Comparison of ENCODE assay signal across 9 cellular contexts in genomic region chr15:51775967-51776816, GRCh38. TPM values are rescaled to one million over a fixed set of nuclear protein-coding genes. Genes with fewer than 3 reads are reported as not detected.
DNase-seq lines count a peak whose midpoint lies in the region; ATAC-seq, FAIRE-seq and TF ChIP-seq lines count a peak whose summit lies in the region.
"Had no signal": no experiment of that assay in that cellular context is flagged by ENCODE, and none has a peak within 500 bp of the region (broad histone marks: within the 10 kb centered on the region; RNA-seq: fewer than 3 reads in every experiment).

No MANE protein-coding gene starts in this region.

- ATAC-seq in GM19455 (IDR thresholded peaks at IDR 0.05; ENCODE audit: unreplicated experiment) (peak; percentile 79), upper lobe of left lung (ENCODE audit: low FRiP score in 2 of 2) (peak; percentile 86 to 94), HG03571 (IDR thresholded peaks at IDR 0.05; ENCODE audit: unreplicated experiment) (no peak)

- CTCF ChIA-PET in endothelial cell of umbilical vein (lab: Charles Lee) = interaction anchor here (0.6 to 10.1 kb wide), 78 partner anchors 9 to 959 kb away, joined by 3 to 942 read pairs (median 6); partner anchors contain the start of genes DMXL2, LYSMD2 and SCG3

- WGBS in upper lobe of left lung, 2 donors = 55 to 56% methylated on average over 11 of the region's 11 CpGs

- no peak overlapping the region for H3K27ac Mint-ChIP-seq in activated CD4-positive, alpha-beta T cell treated with anti-CD3 and anti-CD28 coated beads, Interleukin-2, amount 10 ng/mL, durations not matched to agents 24 days and 14 days

- H3K9me3 Mint-ChIP-seq in activated CD4-positive, alpha-beta T cell treated with anti-CD3 and anti-CD28 coated beads, Interleukin-2, amount 10 ng/mL, durations not matched to agents 24 days and 14 days = no peaks in the 10 kb centered on the region

- H3K27ac ChIP-seq in endothelial cell of umbilical vein (ENCODE audit: insufficient read depth, low read depth, low read length) (no peak overlapping the region), upper lobe of left lung (no peak overlapping the region)
- H3K27ac ChIP-seq: SK-N-MC had no signal

- H4K20me1 ChIP-seq in endothelial cell of umbilical vein (replicated peaks; ENCODE audit: control insufficient read depth, extremely low read depth, insufficient read depth, low read length) = no peaks in the 10 kb centered on the region

- peak; percentile 76 for FAIRE-seq in endothelial cell of umbilical vein (lab: Jason Lieb, UNC)

- dilution Hi-C loops in endothelial cell of umbilical vein (cut with MboI; ENCODE audit: extremely low pct_ligation_motif_present, low sequenced_read_pairs) = no loop called here

- POLR2A ChIA-PET in endothelial cell of umbilical vein (lab: Charles Lee) = interaction anchor here (0.6 kb wide), 1 partner anchor 138 kb away, joined by 4 read pairs; no protein-coding TSS in a partner anchor

- H2AFZ ChIP-seq in endothelial cell of umbilical vein (ENCODE audit: low read depth, low read length) = peak overlapping the region; percentile 27

- no TSS peak for BruUV-seq in endothelial cell of umbilical vein (replicated peaks; lab: Mats Ljungman, UMichigan)

- H3K4me1 ChIP-seq in endothelial cell of umbilical vein (ENCODE audit: control insufficient read depth, extremely low read depth, insufficient read depth, low read length) = no peaks in the 10 kb centered on the region
- H3K4me1 ChIP-seq in upper lobe of left lung = peaks cover 0 to 14% (median 0%) of the 10 kb centered on the region in 4 donors

- intact Hi-C loops in activated CD4-positive, alpha-beta T cell treated with anti-CD3 and anti-CD28 coated beads, Interleukin-2, amount 10 ng/mL, durations not matched to agents 24 days and 14 days (cut with micrococcal nuclease) = loop anchor here (5.0 kb wide), 1 partner anchor 39 kb away; the partner anchor contains the start of gene LYSMD2
- intact Hi-C loops in endothelial cell of umbilical vein (cut with micrococcal nuclease) = loop anchor here (1.0 to 5.0 kb wide), 6 partner anchors 25 to 237 kb away; partner anchors contain the start of genes LYSMD2 and TMOD2

- H3K27me3 ChIP-seq in endothelial cell of umbilical vein (ENCODE audit: control insufficient read depth in 2 of 2, insufficient read depth in 2 of 2, low read length in 2 of 2) = peaks cover 0 to 4% of the 10 kb centered on the region in 2 experiments
- H3K27me3 ChIP-seq in upper lobe of left lung = no peaks in the 10 kb centered on the region

- no peak overlapping the region for H3K4me3 ChIP-seq in endothelial cell of umbilical vein (replicated peaks in 1 of 3; ENCODE audit: insufficient read depth in 1 of 3, low read depth in 1 of 3, low read length in 3 of 3)
- no peak overlapping the region for H3K4me3 ChIP-seq in upper lobe of left lung
- H3K4me3 ChIP-seq: SK-N-MC had no signal

- H3K27me3 Mint-ChIP-seq in activated CD4-positive, alpha-beta T cell treated with anti-CD3 and anti-CD28 coated beads, Interleukin-2, amount 10 ng/mL, durations not matched to agents 24 days and 14 days = no peaks in the 10 kb centered on the region

- peaks cover 3% of the 10 kb centered on the region for H3K36me3 Mint-ChIP-seq in activated CD4-positive, alpha-beta T cell treated with anti-CD3 and anti-CD28 coated beads, Interleukin-2, amount 10 ng/mL, durations not matched to agents 24 days and 14 days (ENCODE audit: low read depth)

- H3K4me2 ChIP-seq in endothelial cell of umbilical vein (ENCODE audit: insufficient read depth, low read length) = no peak overlapping the region

- TF ChIP-seq POLR2A in endothelial cell of umbilical vein (IDR thresholded peaks at IDR 0.05; ENCODE audit: low read depth, low read length) = no peak
- no peak for TF ChIP-seq POLR2A in upper lobe of left lung (IDR thresholded peaks at IDR 0.05)

- no peaks in the 10 kb centered on the region for H3K36me3 ChIP-seq in endothelial cell of umbilical vein (ENCODE audit: control insufficient read depth in 2 of 2, extremely low read depth in 1 of 2, insufficient read depth in 2 of 2, low read length in 2 of 2)
- peaks cover 0 to 19% (median 0%) of the 10 kb centered on the region in 4 donors for H3K36me3 ChIP-seq in upper lobe of left lung

- no peaks in the 10 kb centered on the region for H3K79me2 ChIP-seq in endothelial cell of umbilical vein (ENCODE audit: control insufficient read depth, insufficient read depth, low read length)

- TF ChIP-seq CTCF in endothelial cell of umbilical vein (IDR thresholded peaks at IDR 0.05; ENCODE audit: extremely low read depth in 1 of 2, insufficient read depth in 1 of 2, low read depth in 1 of 2, low read length in 2 of 2) = peak; percentile 78
- TF ChIP-seq CTCF in upper lobe of left lung (IDR thresholded peaks at IDR 0.05) = peak; percentile 61 to 84 (median 78)

- no peak for TF ChIP-seq EP300 in upper lobe of left lung (IDR thresholded peaks at IDR 0.05)

- H3K9me3 ChIP-seq in endothelial cell of umbilical vein (replicated peaks; ENCODE audit: control insufficient read depth, insufficient read depth, low read length) = no peaks in the 10 kb centered on the region
- no peaks in the 10 kb centered on the region for H3K9me3 ChIP-seq in upper lobe of left lung

- DNase-seq in COLO668 (lab: John Stamatoyannopoulos, UW; ENCODE audit: unreplicated experiment) (peak; percentile 28), NCI-H2196 (lab: John Stamatoyannopoulos, UW; ENCODE audit: unreplicated experiment) (peak; percentile 38), endothelial cell of umbilical vein (ENCODE audit: low read depth, low spot score) (peak; percentile 65), myocyte (ENCODE audit: low read depth) (peak; percentile 45), upper lobe of left lung (peak in 1 of 2 donors; percentile 42)
- DNase-seq in activated CD4-positive, alpha-beta T cell treated with anti-CD3 and anti-CD28 coated beads, Interleukin-2, amount 10 ng/mL, durations not matched to agents 24 days and 14 days = peak; percentile 85

- no peak overlapping the region for H3K9ac ChIP-seq in endothelial cell of umbilical vein (replicated peaks; ENCODE audit: extremely low read depth, insufficient read depth, low read length)

- no peaks in the 10 kb centered on the region for H3K9me1 ChIP-seq in endothelial cell of umbilical vein (replicated peaks; ENCODE audit: control insufficient read depth, extremely low read depth, insufficient read depth, low read length)

- peaks cover 4% of the 10 kb centered on the region for H3K4me1 Mint-ChIP-seq in activated CD4-positive, alpha-beta T cell treated with anti-CD3 and anti-CD28 coated beads, Interleukin-2, amount 10 ng/mL, durations not matched to agents 24 days and 14 days

- H3K4me3 Mint-ChIP-seq in activated CD4-positive, alpha-beta T cell treated with anti-CD3 and anti-CD28 coated beads, Interleukin-2, amount 10 ng/mL, durations not matched to agents 24 days and 14 days = no peak overlapping the region

TF ChIP-seq in endothelial cell of umbilical vein, 7 proteins besides CTCF, POLR2A, EP300 and RAD21 (continues in another document):
- TF ChIP-seq MAX (IDR thresholded peaks at IDR 0.05; ENCODE audit: insufficient read depth, insufficient read length) = no peak
- TF ChIP-seq MYC (IDR thresholded peaks at IDR 0.05; ENCODE audit: low read depth, low read length) = no peak

RNA-seq across cellular contexts. Expression of gene TMOD2, which starts 24.8 kb away (rescaled TPM):
- total RNA-seq in activated CD4-positive, alpha-beta T cell treated with anti-CD3 and anti-CD28 coated beads, Interleukin-2, amount 10 ng/mL, durations not matched to agents 24 days and 14 days = 4.0 and 4.6 TPM in 2 replicates
- total RNA-seq in endothelial cell of umbilical vein = 2.5 and 2.7 TPM in 2 replicates
- polyA plus RNA-seq in endothelial cell of umbilical vein = 0.32 and 0.46 TPM in 2 replicates
- 0.34 and 0.41 TPM in 2 replicates for polyA plus RNA-seq in endothelial cell of umbilical vein (2011; cell fraction: cytosol; rRNA removed)
- 1.0 and 1.1 TPM in 2 replicates for polyA plus RNA-seq in endothelial cell of umbilical vein (2011; cell fraction: nucleus; rRNA removed)
- 1.4 and 2.1 TPM in 2 replicates for polyA plus RNA-seq in endothelial cell of umbilical vein (2012)
- 0.87 and 1.1 TPM in 2 replicates for polyA minus RNA-seq in endothelial cell of umbilical vein
- polyA minus RNA-seq in endothelial cell of umbilical vein (2011; cell fraction: cytosol; rRNA and poly(A)+ RNA removed) = not detected
- 0.87 and 1.2 TPM in 2 replicates for polyA minus RNA-seq in endothelial cell of umbilical vein (2011; cell fraction: nucleus; rRNA and poly(A)+ RNA removed)
- 2.4 and 2.5 TPM in 2 replicates for total RNA-seq in myocyte
- polyA plus RNA-seq in myocyte (2012) = 0.93 TPM
- total RNA-seq in upper lobe of left lung = 10 to 100 TPM in 3 of 6 donors, 1 to 10 TPM in 3; 5.6 to 13.8 (median 10.9) TPM

RNA-seq across cellular contexts. Expression of gene LYSMD2, which starts 38.7 kb away (rescaled TPM):
- total RNA-seq in activated CD4-positive, alpha-beta T cell treated with anti-CD3 and anti-CD28 coated beads, Interleukin-2, amount 10 ng/mL, durations not matched to agents 24 days and 14 days = 15.4 and 15.5 TPM in 2 replicates
- total RNA-seq in endothelial cell of umbilical vein (8.0 and 8.2 TPM in 2 replicates), myocyte (4.6 and 6.2 TPM in 2 replicates), upper lobe of left lung (10 to 100 TPM; 13.4 to 22.8 (median 17.9) TPM)
- polyA plus RNA-seq in endothelial cell of umbilical vein = 4.3 and 6.2 TPM in 2 replicates
- polyA plus RNA-seq in endothelial cell of umbilical vein (2011; cell fraction: cytosol; rRNA removed) = 8.7 and 9.0 TPM in 2 replicates
- polyA plus RNA-seq in endothelial cell of umbilical vein (2011; cell fraction: nucleus; rRNA removed) = 3.7 and 3.8 TPM in 2 replicates
- 5.3 and 7.8 TPM in 2 replicates for polyA plus RNA-seq in endothelial cell of umbilical vein (2012)
- 1.0 and 1.2 TPM in 2 replicates for polyA minus RNA-seq in endothelial cell of umbilical vein
- polyA minus RNA-seq in endothelial cell of umbilical vein (2011; cell fraction: cytosol; rRNA and poly(A)+ RNA removed) = 5.6 TPM
- 1.3 and 1.5 TPM in 2 replicates for polyA minus RNA-seq in endothelial cell of umbilical vein (2011; cell fraction: nucleus; rRNA and poly(A)+ RNA removed)
- 0.86 TPM for polyA plus RNA-seq in myocyte (2012)

RNA-seq across cellular contexts. Expression of gene TMOD3, which starts 53.3 kb away (rescaled TPM):
- total RNA-seq in activated CD4-positive, alpha-beta T cell treated with anti-CD3 and anti-CD28 coated beads, Interleukin-2, amount 10 ng/mL, durations not matched to agents 24 days and 14 days = 60.8 and 66.6 TPM in 2 replicates
- 63.7 and 64.3 TPM in 2 replicates for total RNA-seq in endothelial cell of umbilical vein
- 7.6 and 10.4 TPM in 2 replicates for polyA plus RNA-seq in endothelial cell of umbilical vein
- 11.2 and 12.1 TPM in 2 replicates for polyA plus RNA-seq in endothelial cell of umbilical vein (2011; cell fraction: cytosol; rRNA removed)
- polyA plus RNA-seq in endothelial cell of umbilical vein (2011; cell fraction: nucleus; rRNA removed) = 11.2 and 15.0 TPM in 2 replicates
- 23.2 and 28.8 TPM in 2 replicates for polyA plus RNA-seq in endothelial cell of umbilical vein (2012)
- polyA minus RNA-seq in endothelial cell of umbilical vein = 24.7 and 41.7 TPM in 2 replicates
- 17.8 TPM for polyA minus RNA-seq in endothelial cell of umbilical vein (2011; cell fraction: cytosol; rRNA and poly(A)+ RNA removed)
- 42.3 and 50.2 TPM in 2 replicates for polyA minus RNA-seq in endothelial cell of umbilical vein (2011; cell fraction: nucleus; rRNA and poly(A)+ RNA removed)
- total RNA-seq in myocyte = 13.1 and 16.1 TPM in 2 replicates
- 13.7 TPM for polyA plus RNA-seq in myocyte (2012)
- 10 to 100 TPM; 40.4 to 81.6 (median 72.7) TPM for total RNA-seq in upper lobe of left lung
